In the genomic region with DNA sequence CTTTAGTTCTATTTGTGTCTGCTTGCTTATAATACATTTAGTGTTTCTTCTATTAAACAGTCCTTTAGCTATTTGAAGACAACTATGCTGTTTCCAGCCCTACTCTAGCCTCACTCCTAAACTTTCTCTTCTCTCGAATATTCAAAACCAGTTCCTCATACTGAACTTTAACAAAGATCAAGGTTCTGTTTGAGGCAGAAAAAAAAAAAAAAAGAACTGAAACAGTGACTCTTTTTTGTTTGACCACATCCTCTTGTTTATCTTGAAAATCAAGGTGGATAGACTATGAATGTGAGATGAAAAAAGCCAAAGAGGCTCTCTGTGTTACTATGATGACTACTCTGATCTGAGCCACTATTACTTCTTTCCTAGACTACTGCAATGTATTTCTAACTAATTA, we compare ENCODE assay signal across 9 cellular contexts.
DNase-seq lines count a peak whose midpoint lies in the region; ATAC-seq, FAIRE-seq and TF ChIP-seq lines count a peak whose summit lies in the region.
"Had no signal": no experiment of that assay in that cellular context is flagged by ENCODE, and none has a peak within 500 bp of the region (broad histone marks: within the 10 kb centered on the region; RNA-seq: fewer than 3 reads in every experiment).

No MANE protein-coding gene starts in this region.

- H3K4me1 ChIP-seq in body of pancreas = no peaks in the 10 kb centered on the region

- ATAC-seq in GM18858 (IDR thresholded peaks at IDR 0.05; ENCODE audit: unreplicated experiment) = peak; percentile 96
- peak; percentile 94 for ATAC-seq in HG02571 (IDR thresholded peaks at IDR 0.05; ENCODE audit: unreplicated experiment)
- no peak for ATAC-seq in body of pancreas

- DNase-seq in germinal center (ENCODE audit: low spot score) (peak; percentile 50), D721Med (ENCODE audit: insufficient read length, low spot score) (no peak), body of pancreas (no peak), AML-193 (lab: John Stamatoyannopoulos, UW) (no peak)
- no peak for DNase-seq in stimulated activated CD4-positive, alpha-beta T cell treated with anti-CD3 and anti-CD28 coated beads, Interleukin-12 subunit alpha, Interleukin-12 subunit beta, amount 100 ng/mL, for 4 hours
- DNase-seq: stimulated activated CD4-positive, alpha-beta T cell treated with anti-CD3 and anti-CD28 coated beads, Interleukin-1b, Interleukin-23, amount 100 ng/mL, for 48 hours had no signal

- H3K4me3 ChIP-seq in body of pancreas = no peak overlapping the region

- TF ChIP-seq CTCF in D721Med (IDR thresholded peaks at IDR 0.05; ENCODE audit: insufficient read depth, missing control alignments) (no peak), body of pancreas (IDR thresholded peaks at IDR 0.05) (no peak)

- intact Hi-C loops in body of pancreas (cut with DNase I) = no loop called here

- WGBS in body of pancreas, 2 donors = 12 to 35% methylated on average over 1 of the region's 1 CpG

- FAIRE-seq in D721Med (lab: Jason Lieb, UNC) = no peak

- H3K27ac ChIP-seq in KOPT-K1 (ENCODE audit: low read depth, low read length, poor library complexity, severe bottlenecking) = peak overlapping the region; percentile 41
- no peak overlapping the region for H3K27ac ChIP-seq in body of pancreas

- H3K36me3 ChIP-seq in KOPT-K1 (ENCODE audit: insufficient read depth, low read length) (no peaks in the 10 kb centered on the region), body of pancreas (replicated peaks in 1 of 2; ENCODE audit: insufficient read depth in 1 of 2, low read depth in 2 of 2) (no peaks in the 10 kb centered on the region)

- H3K27me3 ChIP-seq in body of pancreas = no peaks in the 10 kb centered on the region

- no peak for TF ChIP-seq POLR2A in body of pancreas (IDR thresholded peaks at IDR 0.05)

- peaks cover 16% of the 10 kb centered on the region for H3K9me3 ChIP-seq in KOPT-K1 (ENCODE audit: insufficient read depth, low read length, poor library complexity, severe bottlenecking)
- H3K9me3 ChIP-seq in body of pancreas = no peaks in the 10 kb centered on the region
